22 cellular contexts compared by ENCODE assay signal in the genomic region with DNA sequence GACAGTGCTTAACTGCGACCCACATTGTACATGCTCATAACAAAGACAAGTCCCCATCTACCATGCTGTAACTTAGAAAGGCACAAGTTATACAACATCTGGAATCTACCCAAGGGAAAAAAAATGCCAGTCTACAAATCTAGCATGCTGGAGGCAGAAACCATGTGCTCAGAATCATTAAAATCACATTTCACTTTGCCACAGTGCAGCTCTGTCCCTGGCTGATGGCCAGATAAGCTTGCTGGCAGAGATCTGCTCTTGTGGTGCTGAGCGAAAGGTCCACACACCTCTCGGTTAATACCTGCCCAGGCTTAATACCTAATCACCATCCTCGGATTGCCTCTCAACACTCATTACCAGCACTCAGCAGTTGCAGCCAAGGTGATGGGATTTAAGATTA.
DNase-seq lines count a peak whose midpoint lies in the region; ATAC-seq and TF ChIP-seq lines count a peak whose summit lies in the region.
"Had no signal": no experiment of that assay in that cellular context is flagged by ENCODE, and none has a peak within 500 bp of the region (broad histone marks: within the 10 kb centered on the region; RNA-seq: fewer than 3 reads in every experiment).

No MANE protein-coding gene starts in this region.

- H3K27ac Mint-ChIP-seq in activated CD8-positive, alpha-beta T cell treated with anti-CD3 and anti-CD28 coated beads, Interleukin-2, amount 10 ng/mL, durations not matched to agents 7 days and 5 days: no peak overlapping the region
- H3K27ac Mint-ChIP-seq in mesothelial cell of epicardium: no peak overlapping the region
- H3K27ac Mint-ChIP-seq: activated CD4-positive, alpha-beta T cell treated with anti-CD3 and anti-CD28 coated beads, Interleukin-2, amount 10 ng/mL, durations not matched to agents 24 days and 14 days; activated naive CD8-positive, alpha-beta T cell treated with anti-CD3 and anti-CD28 coated beads for 36 hours; CD4-positive, alpha-beta T cell; HFFc6; immature natural killer cell; neural progenitor cell; stimulated activated memory B cell treated with anti-CD40 and anti-IgM and Interleukin-4, amounts not matched to agents 10 μg/mL and 1 μg/mL and 100 μg/mL, for 72 hours had no signal

- H3K36me3 Mint-ChIP-seq in activated CD8-positive, alpha-beta T cell treated with anti-CD3 and anti-CD28 coated beads, Interleukin-2, amount 10 ng/mL, durations not matched to agents 7 days and 5 days (ENCODE audit: low read depth): no peaks in the 10 kb centered on the region
- H3K36me3 Mint-ChIP-seq in mesothelial cell of epicardium: no peaks in the 10 kb centered on the region
- H3K36me3 Mint-ChIP-seq: activated naive CD8-positive, alpha-beta T cell treated with anti-CD3 and anti-CD28 coated beads for 36 hours; immature natural killer cell; neural progenitor cell; stimulated activated memory B cell treated with anti-CD40 and anti-IgM and Interleukin-4, amounts not matched to agents 10 μg/mL and 1 μg/mL and 100 μg/mL, for 72 hours had no signal

- peaks cover 1% of the 10 kb centered on the region for H3K4me1 Mint-ChIP-seq in activated CD8-positive, alpha-beta T cell treated with anti-CD3 and anti-CD28 coated beads, Interleukin-2, amount 10 ng/mL, durations not matched to agents 7 days and 5 days (ENCODE audit: low read depth)
- H3K4me1 Mint-ChIP-seq in mesothelial cell of epicardium: no peaks in the 10 kb centered on the region
- H3K4me1 Mint-ChIP-seq: activated CD4-positive, alpha-beta T cell treated with anti-CD3 and anti-CD28 coated beads, Interleukin-2, amount 10 ng/mL, durations not matched to agents 24 days and 14 days; activated naive CD8-positive, alpha-beta T cell treated with anti-CD3 and anti-CD28 coated beads for 36 hours; stimulated activated memory B cell treated with anti-CD40 and anti-IgM and Interleukin-4, amounts not matched to agents 10 μg/mL and 1 μg/mL and 100 μg/mL, for 72 hours had no signal

- POLR2A ChIA-PET in activated CD8-positive, alpha-beta T cell treated with anti-CD3 and anti-CD28 coated beads, Interleukin-2, amount 10 ng/mL, durations not matched to agents 7 days and 5 days (lab: Charles Lee): no interaction called here

- no peak overlapping the region for H3K4me3 Mint-ChIP-seq in activated CD8-positive, alpha-beta T cell treated with anti-CD3 and anti-CD28 coated beads, Interleukin-2, amount 10 ng/mL, durations not matched to agents 7 days and 5 days
- no peak overlapping the region for H3K4me3 Mint-ChIP-seq in mesothelial cell of epicardium
- H3K4me3 Mint-ChIP-seq: activated CD4-positive, alpha-beta T cell treated with anti-CD3 and anti-CD28 coated beads, Interleukin-2, amount 10 ng/mL, durations not matched to agents 24 days and 14 days; activated naive CD8-positive, alpha-beta T cell treated with anti-CD3 and anti-CD28 coated beads for 36 hours; CD4-positive, alpha-beta T cell; HFFc6; immature natural killer cell; neural progenitor cell; stimulated activated memory B cell treated with anti-CD40 and anti-IgM and Interleukin-4, amounts not matched to agents 10 μg/mL and 1 μg/mL and 100 μg/mL, for 72 hours had no signal

- ATAC-seq in activated CD8-positive, alpha-beta T cell treated with anti-CD3 and anti-CD28 coated beads, Interleukin-2, amount 10 ng/mL, durations not matched to agents 7 days and 5 days: no peak
- ATAC-seq in GM18520 (IDR thresholded peaks at IDR 0.05; ENCODE audit: unreplicated experiment): no peak
- ATAC-seq: foreskin keratinocyte; mucosa of descending colon; psoas muscle; stimulated activated memory B cell treated with anti-CD40 and anti-IgM and Interleukin-4, amounts not matched to agents 10 μg/mL and 1 μg/mL and 100 μg/mL, for 72 hours had no signal

- DNase-seq in G401 (ENCODE audit: low spot score) (peak; percentile 74), NCI-H1436 treated with DMSO at 0.1 percent for 48 hours (lab: John Stamatoyannopoulos, UW) (peak; percentile 38), NCI-H345 (lab: John Stamatoyannopoulos, UW) (peak; percentile 83), mesenteric fat pad (ENCODE audit: low spot score) (peak; percentile 9), mesothelial cell of epicardium (ENCODE audit: low spot score in 2 of 2, unreplicated experiment in 2 of 2) (no peak)
- no peak for DNase-seq in activated CD8-positive, alpha-beta T cell treated with anti-CD3 and anti-CD28 coated beads, Interleukin-2, amount 10 ng/mL, durations not matched to agents 7 days and 5 days
- DNase-seq: activated CD4-positive, alpha-beta T cell treated with anti-CD3 and anti-CD28 coated beads, Interleukin-2, amount 10 ng/mL, durations not matched to agents 24 days and 14 days; activated naive CD8-positive, alpha-beta T cell treated with anti-CD3 and anti-CD28 coated beads for 36 hours; CD4-positive, alpha-beta T cell; effector CD4-positive, alpha-beta T cell; foreskin keratinocyte; HFFc6; immature natural killer cell; Karpas-422; mucosa of descending colon; MV-4-11; NCI-H446 treated with DMSO at 0.1 percent for 48 hours; psoas muscle; testis had no signal

- CTCF ChIA-PET in activated CD8-positive, alpha-beta T cell treated with anti-CD3 and anti-CD28 coated beads, Interleukin-2, amount 10 ng/mL, durations not matched to agents 7 days and 5 days (lab: Charles Lee): no interaction called here

- no peak for TF ChIP-seq CTCF in mesothelial cell of epicardium (IDR thresholded peaks at IDR 0.05; ENCODE audit: unreplicated experiment)

- H3K9me3 Mint-ChIP-seq in activated CD8-positive, alpha-beta T cell treated with anti-CD3 and anti-CD28 coated beads, Interleukin-2, amount 10 ng/mL, durations not matched to agents 7 days and 5 days (ENCODE audit: insufficient read depth): no peaks in the 10 kb centered on the region
- H3K9me3 Mint-ChIP-seq in mesothelial cell of epicardium: no peaks in the 10 kb centered on the region
- H3K9me3 Mint-ChIP-seq: activated CD4-positive, alpha-beta T cell treated with anti-CD3 and anti-CD28 coated beads, Interleukin-2, amount 10 ng/mL, durations not matched to agents 24 days and 14 days; activated naive CD8-positive, alpha-beta T cell treated with anti-CD3 and anti-CD28 coated beads for 36 hours; CD4-positive, alpha-beta T cell; immature natural killer cell had no signal

- in situ Hi-C loops in G401 (cut with HindIII; ENCODE audit: low sequenced_read_pairs): no loop called here

- peaks cover 6% of the 10 kb centered on the region for H3K27me3 Mint-ChIP-seq in activated CD8-positive, alpha-beta T cell treated with anti-CD3 and anti-CD28 coated beads, Interleukin-2, amount 10 ng/mL, durations not matched to agents 7 days and 5 days (ENCODE audit: low read depth)
- peaks cover 63% of the 10 kb centered on the region for H3K27me3 Mint-ChIP-seq in mesothelial cell of epicardium (ENCODE audit: low read depth)
- H3K27me3 Mint-ChIP-seq: stimulated activated memory B cell treated with anti-CD40 and anti-IgM and Interleukin-4, amounts not matched to agents 10 μg/mL and 1 μg/mL and 100 μg/mL, for 72 hours had no signal

Comparison
In these comparisons a context has a peak if more than half of its experiments do, and no peak if none do; other contexts are left out.
1. DNase-seq: peak in G401 (single experiment), NCI-H1436 treated with DMSO at 0.1 percent for 48 hours (single experiment), NCI-H345 (single experiment) and mesenteric fat pad (single experiment); none in activated CD8-positive, alpha-beta T cell treated with anti-CD3 and anti-CD28 coated beads, Interleukin-2, amount 10 ng/mL, durations not matched to agents 7 days and 5 days (single experiment) and mesothelial cell of epicardium (0 of 2).